ENCODE assay signal across 16 cellular contexts in the genomic region with DNA sequence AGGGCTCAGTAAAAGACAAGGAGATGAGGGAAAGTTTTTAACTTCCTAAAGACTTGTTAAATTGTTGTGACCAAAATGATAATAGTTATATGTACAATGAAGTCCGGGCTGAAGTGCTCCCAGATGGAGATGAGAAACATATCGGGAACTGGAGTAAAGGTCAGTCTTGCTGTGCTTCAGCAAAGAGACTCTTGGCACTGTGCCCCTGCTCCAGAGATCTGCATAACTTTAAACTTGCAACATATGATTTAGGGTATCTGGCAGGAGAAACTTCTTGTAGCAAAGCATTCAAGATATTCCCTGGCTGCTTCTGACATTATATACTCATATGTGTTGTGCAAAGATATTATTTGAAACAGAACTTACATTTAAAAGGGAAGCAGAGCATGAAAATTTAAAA.
DNase-seq lines count a peak whose midpoint lies in the region; TF ChIP-seq lines count a peak whose summit lies in the region.
"Had no signal": no experiment of that assay in that cellular context is flagged by ENCODE, and none has a peak within 500 bp of the region (broad histone marks: within the 10 kb centered on the region; RNA-seq: fewer than 3 reads in every experiment).

No MANE protein-coding gene starts in this region.

- H3K4me3 ChIP-seq in AG04450 (ENCODE audit: low read depth, low read length), result no peak overlapping the region
- H3K4me3 ChIP-seq in Karpas-422 (ENCODE audit: low read length), result no peak overlapping the region
- H3K4me3 ChIP-seq in colonic mucosa, result no peak overlapping the region
- H3K4me3 ChIP-seq in mesenchymal stem cell (ENCODE audit: insufficient read depth in 1 of 2, low read depth in 1 of 2, low read length in 2 of 2), result peak overlapping the region in 1 of 2 experiments; percentile 35
- H3K4me3 ChIP-seq in mesendoderm (ENCODE audit: low read length), result no peak overlapping the region
- H3K4me3 ChIP-seq: prostate gland, tibial artery had no signal

- H3K36me3 ChIP-seq in Karpas-422 (ENCODE audit: insufficient read depth, low read length), result no peaks in the 10 kb centered on the region
- H3K36me3 ChIP-seq in colonic mucosa, result no peaks in the 10 kb centered on the region
- H3K36me3 ChIP-seq in mesenchymal stem cell (ENCODE audit: control insufficient read depth in 1 of 2, insufficient read depth in 2 of 2, low read depth in 1 of 2, low read length in 2 of 2), result no peaks in the 10 kb centered on the region
- H3K36me3 ChIP-seq in mesendoderm (ENCODE audit: control insufficient read depth, insufficient read depth, low read length), result no peaks in the 10 kb centered on the region
- H3K36me3 ChIP-seq: prostate gland, tibial artery had no signal

- no peaks in the 10 kb centered on the region for H3K9me2 ChIP-seq in Karpas-422 (replicated peaks; ENCODE audit: insufficient read depth, low read length)

- no peaks in the 10 kb centered on the region for H3K9me3 ChIP-seq in AG04450 (ENCODE audit: control insufficient read depth, insufficient read depth, low read length)
- H3K9me3 ChIP-seq in Karpas-422 (ENCODE audit: low read length), result no peaks in the 10 kb centered on the region; the same call in 1 of the 2 replicates
- no peaks in the 10 kb centered on the region for H3K9me3 ChIP-seq in colonic mucosa
- no peaks in the 10 kb centered on the region for H3K9me3 ChIP-seq in mesenchymal stem cell (ENCODE audit: control insufficient read depth, low read length)
- H3K9me3 ChIP-seq: prostate gland had no signal

- H4K20me1 ChIP-seq in Karpas-422 (ENCODE audit: insufficient read depth, low read depth, low read length), result no peaks in the 10 kb centered on the region

- CTCF ChIA-PET in AG04450 (lab: Charles Lee), result no interaction called here

- H2BK5ac ChIP-seq in mesenchymal stem cell (ENCODE audit: low read depth, low read length, poor library complexity, severe bottlenecking) (no peak overlapping the region), mesendoderm (ENCODE audit: low read length) (no peak overlapping the region)

- H3K4me2 ChIP-seq in Karpas-422 (ENCODE audit: low read depth, low read length, poor library complexity, severe bottlenecking), result no peak overlapping the region
- H3K4me2 ChIP-seq in mesenchymal stem cell (ENCODE audit: low read length, poor library complexity, severe bottlenecking), result no peak overlapping the region
- no peak overlapping the region for H3K4me2 ChIP-seq in mesendoderm (ENCODE audit: low read length)

- H3K23ac ChIP-seq in mesenchymal stem cell (ENCODE audit: low read length in 2 of 2) (no peak overlapping the region), mesendoderm (ENCODE audit: low read length) (no peak overlapping the region)

- no peaks in the 10 kb centered on the region for H3K79me2 ChIP-seq in Karpas-422 (ENCODE audit: low read length)
- H3K79me2 ChIP-seq in mesendoderm (ENCODE audit: control insufficient read depth, insufficient read depth, low read length), result no peaks in the 10 kb centered on the region

- H2AFZ ChIP-seq in Karpas-422 (ENCODE audit: low read length), result peak overlapping the region; percentile 49; the same call in 1 of the 2 replicates
- no peak overlapping the region for H2AFZ ChIP-seq in mesenchymal stem cell (ENCODE audit: low read depth, low read length)

- no peak overlapping the region for H4K5ac ChIP-seq in mesendoderm (ENCODE audit: low read length)

- H3K56ac ChIP-seq in mesendoderm (ENCODE audit: low read length), result no peak overlapping the region

- H4K91ac ChIP-seq in mesenchymal stem cell (ENCODE audit: low read length), result no peak overlapping the region

- H3K27ac ChIP-seq in AG04450 (ENCODE audit: low read depth, low read length), result no peak overlapping the region
- H3K27ac ChIP-seq in Karpas-422 (ENCODE audit: low read length), result no peak overlapping the region
- no peak overlapping the region for H3K27ac ChIP-seq in colonic mucosa
- H3K27ac ChIP-seq in mesenchymal stem cell (ENCODE audit: low read length, poor library complexity, severe bottlenecking), result no peak overlapping the region
- no peak overlapping the region for H3K27ac ChIP-seq in mesendoderm (ENCODE audit: low read depth, low read length)
- H3K27ac ChIP-seq: prostate gland, tibial artery had no signal

- H2BK12ac ChIP-seq in mesenchymal stem cell (ENCODE audit: low read length in 2 of 2), result no peak overlapping the region

- H3K14ac ChIP-seq in mesenchymal stem cell (ENCODE audit: low read length in 2 of 2), result no peak overlapping the region

- H3K18ac ChIP-seq in mesenchymal stem cell (ENCODE audit: low read depth in 1 of 2, low read length in 2 of 2), result no peak overlapping the region
- no peak overlapping the region for H3K18ac ChIP-seq in mesendoderm (ENCODE audit: low read length)

- POLR2A ChIA-PET in AG04450 (lab: Yijun Ruan, JAX), result no interaction called here

- H2BK120ac ChIP-seq in mesenchymal stem cell (ENCODE audit: low read depth, low read length) (no peak overlapping the region), mesendoderm (ENCODE audit: low read depth, low read length) (no peak overlapping the region)

- H3K4ac ChIP-seq in mesenchymal stem cell (ENCODE audit: low read depth in 1 of 2, low read length in 2 of 2) (no peak overlapping the region), mesendoderm (ENCODE audit: low read depth, low read length) (no peak overlapping the region)

- DNase-seq in AG04450 (ENCODE audit: low read depth, low spot score) (peak; percentile 89), Karpas-422 (no peak), colonic mucosa (peak; percentile 36), mesenchymal stem cell (peak; percentile 81), mesendoderm (no peak), nucleus accumbens (lab: John Stamatoyannopoulos, UW) (no peak), NCI-H2227 treated with DMSO at 0.1 percent for 48 hours (lab: John Stamatoyannopoulos, UW) (no peak)
- no peak for DNase-seq in activated CD4-positive, alpha-beta T cell treated with anti-CD3 and anti-CD28 coated beads for 1 hour
- DNase-seq: activated naive CD4-positive, alpha-beta T cell treated with Interleukin-2 at 50 U/mL for 16 hours; hippocampal formation; naive B cell; NCI-H1694; NCI-H524 treated with DMSO at 0.1 percent for 48 hours; stimulated activated CD4-positive, alpha-beta T cell treated with anti-CD3 and anti-CD28 coated beads, Interleukin-1b, Interleukin-23, amount 100 ng/mL, for 48 hours had no signal

- intact Hi-C loops in colonic mucosa (cut with DNase I), result no loop called here

- H3K9ac ChIP-seq in Karpas-422 (ENCODE audit: low read length) (no peak overlapping the region), colonic mucosa (ENCODE audit: low read depth in 2 of 2, low read length in 2 of 2) (no peak overlapping the region), mesenchymal stem cell (ENCODE audit: low read length) (peak overlapping the region; percentile 15), mesendoderm (ENCODE audit: low read length) (no peak overlapping the region)

- TF ChIP-seq CTCF in AG04450 (IDR thresholded peaks at IDR 0.05; ENCODE audit: low read depth, low read length) (no peak), colonic mucosa (IDR thresholded peaks at IDR 0.05) (no peak)

- 9% methylated on average over 2 of the region's 2 CpGs for WGBS in mesenchymal stem cell
- no CpG with 5 or more reads among the region's 2 CpGs for WGBS in mesendoderm (ENCODE audit: extremely low coverage, insufficient coverage, low lambda C conversion rate)

- H2AK5ac ChIP-seq in mesenchymal stem cell (ENCODE audit: low read length, severe bottlenecking), result no peak overlapping the region
- H2AK5ac ChIP-seq in mesendoderm (ENCODE audit: low read length), result no peak overlapping the region

- H2BK15ac ChIP-seq in mesenchymal stem cell (ENCODE audit: low read depth, poor library complexity, severe bottlenecking) (no peak overlapping the region), mesendoderm (replicated peaks; ENCODE audit: low read depth) (no peak overlapping the region)

- no peaks in the 10 kb centered on the region for H3K79me1 ChIP-seq in mesenchymal stem cell (replicated peaks; ENCODE audit: low read length, poor library complexity, severe bottlenecking)
- H3K79me1 ChIP-seq in mesendoderm (ENCODE audit: low read length), result no peaks in the 10 kb centered on the region

- peaks cover 5% of the 10 kb centered on the region for H3K4me1 ChIP-seq in Karpas-422 (ENCODE audit: low read length)
- no peaks in the 10 kb centered on the region for H3K4me1 ChIP-seq in colonic mucosa
- H3K4me1 ChIP-seq in mesenchymal stem cell (ENCODE audit: control insufficient read depth, insufficient read depth, low read depth, low read length), result peaks cover 2% of the 10 kb centered on the region
- H3K4me1 ChIP-seq in mesendoderm (ENCODE audit: control insufficient read depth, low read depth, low read length), result no peaks in the 10 kb centered on the region
- H3K4me1 ChIP-seq: prostate gland, tibial artery had no signal

- H3K27me3 ChIP-seq in AG04450 (ENCODE audit: control insufficient read depth, insufficient read depth, low read length) (no peaks in the 10 kb centered on the region), Karpas-422 (ENCODE audit: low read length) (no peaks in the 10 kb centered on the region), colonic mucosa (no peaks in the 10 kb centered on the region), mesenchymal stem cell (ENCODE audit: control insufficient read depth in 1 of 2, insufficient read depth in 1 of 2, low read length in 2 of 2) (no peaks in the 10 kb centered on the region), mesendoderm (ENCODE audit: insufficient read depth, low read length, poor library complexity) (no peaks in the 10 kb centered on the region)
- H3K27me3 ChIP-seq: tibial artery had no signal

- H4K8ac ChIP-seq in mesenchymal stem cell (ENCODE audit: low read length) (no peak overlapping the region), mesendoderm (ENCODE audit: low read depth, low read length) (no peak overlapping the region)

Comparison
In these comparisons a context has a peak if more than half of its experiments do, and no peak if none do; other contexts are left out.
1. DNase-seq: peak in AG04450 (single experiment), colonic mucosa (single experiment) and mesenchymal stem cell (single experiment); none in Karpas-422 (single experiment), activated CD4-positive, alpha-beta T cell treated with anti-CD3 and anti-CD28 coated beads for 1 hour (single experiment), mesendoderm (single experiment), nucleus accumbens (0 of 56) and NCI-H2227 treated with DMSO at 0.1 percent for 48 hours (single experiment).